Comparison of ENCODE assay signal across 1 cellular context in the genomic region with DNA sequence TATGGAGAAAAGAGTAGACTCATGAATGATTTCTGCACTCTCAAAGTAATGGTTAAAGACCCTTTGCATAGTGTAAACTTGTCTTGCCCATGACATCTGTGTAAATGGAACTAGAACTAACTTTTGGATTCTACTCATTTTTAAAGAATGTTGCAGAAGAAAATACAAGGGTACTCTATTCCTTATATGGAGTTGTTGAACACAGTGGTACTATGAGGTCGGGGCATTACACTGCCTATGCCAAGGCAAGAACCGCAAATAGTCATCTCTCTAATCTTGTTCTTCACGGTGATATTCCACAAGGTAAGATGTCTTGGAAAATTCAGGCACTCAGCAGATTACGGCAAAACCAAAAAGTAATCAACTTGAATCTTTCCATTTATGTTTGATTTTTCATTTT.
TF ChIP-seq lines count a peak whose summit lies in the region.

No MANE protein-coding gene starts in this region.

TF ChIP-seq in HepG2, 621 proteins besides CTCF, POLR2A, EP300 and RAD21:
- no peak for TF ChIP-seq PAX8 (CRISPR knock-in tag; IDR thresholded peaks at IDR 0.05; ENCODE audit: borderline replicate concordance)
- TF ChIP-seq RARG (CRISPR knock-in tag; IDR thresholded peaks at IDR 0.05; ENCODE audit: low read depth): no peak
- no peak for TF ChIP-seq SPEN (CRISPR knock-in tag; IDR thresholded peaks at IDR 0.05; ENCODE audit: low read depth)
- no peak for TF ChIP-seq SNAPC2 (CRISPR knock-in tag; IDR thresholded peaks at IDR 0.05)
- TF ChIP-seq, protein P1, sequence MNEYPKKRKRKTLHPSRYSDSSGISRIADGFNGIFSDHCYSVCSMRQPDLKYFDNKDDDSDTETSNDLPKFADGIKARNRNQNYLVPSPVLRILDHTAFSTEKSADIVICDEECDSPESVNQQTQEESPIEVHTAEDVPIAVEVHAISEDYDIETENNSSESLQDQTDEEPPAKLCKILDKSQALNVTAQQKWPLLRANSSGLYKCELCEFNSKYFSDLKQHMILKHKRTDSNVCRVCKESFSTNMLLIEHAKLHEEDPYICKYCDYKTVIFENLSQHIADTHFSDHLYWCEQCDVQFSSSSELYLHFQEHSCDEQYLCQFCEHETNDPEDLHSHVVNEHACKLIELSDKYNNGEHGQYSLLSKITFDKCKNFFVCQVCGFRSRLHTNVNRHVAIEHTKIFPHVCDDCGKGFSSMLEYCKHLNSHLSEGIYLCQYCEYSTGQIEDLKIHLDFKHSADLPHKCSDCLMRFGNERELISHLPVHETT (CRISPR knock-in tag; conservative IDR thresholded peaks at IDR 0.05): no peak
- TF ChIP-seq IKZF1 (IDR thresholded peaks at IDR 0.05): no peak
- TF ChIP-seq, protein P2, sequence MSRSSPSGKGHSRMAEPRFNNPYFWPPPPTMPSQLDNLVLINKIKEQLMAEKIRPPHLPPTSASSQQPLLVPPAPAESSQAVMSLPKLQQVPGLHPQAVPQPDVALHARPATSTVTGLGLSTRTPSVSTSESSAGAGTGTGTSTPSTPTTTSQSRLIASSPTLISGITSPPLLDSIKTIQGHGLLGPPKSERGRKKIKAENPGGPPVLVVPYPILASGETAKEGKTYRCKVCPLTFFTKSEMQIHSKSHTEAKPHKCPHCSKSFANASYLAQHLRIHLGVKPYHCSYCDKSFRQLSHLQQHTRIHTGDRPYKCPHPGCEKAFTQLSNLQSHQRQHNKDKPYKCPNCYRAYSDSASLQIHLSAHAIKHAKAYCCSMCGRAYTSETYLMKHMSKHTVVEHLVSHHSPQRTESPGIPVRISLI (CRISPR knock-in tag; IDR thresholded peaks at IDR 0.05; ENCODE audit: borderline replicate concordance): no peak
- no peak for TF ChIP-seq ZNF878 (CRISPR knock-in tag; IDR thresholded peaks at IDR 0.05)
- TF ChIP-seq ZNF326 (CRISPR knock-in tag; IDR thresholded peaks at IDR 0.05; ENCODE audit: borderline replicate concordance): no peak
- no peak for TF ChIP-seq ZNF629 (CRISPR knock-in tag; conservative IDR thresholded peaks at IDR 0.05)
